In genomic region chr1:225650198-225650597, GRCh38 we compare ENCODE assay signal across 13 cellular contexts. TPM values are rescaled to one million over a fixed set of nuclear protein-coding genes. Genes with fewer than 3 reads are reported as not detected.
DNase-seq lines count a peak whose midpoint lies in the region; ATAC-seq and TF ChIP-seq lines count a peak whose summit lies in the region.
"Had no signal": no experiment of that assay in that cellular context is flagged by ENCODE, and none has a peak within 500 bp of the region (broad histone marks: within the 10 kb centered on the region; RNA-seq: fewer than 3 reads in every experiment).

No MANE protein-coding gene starts in this region.

- H3K23ac ChIP-seq in mesendoderm (ENCODE audit: low read length), result no peak overlapping the region

- no peak overlapping the region for H4K8ac ChIP-seq in mesendoderm (ENCODE audit: low read depth, low read length)

- no peak overlapping the region for H3K4ac ChIP-seq in mesendoderm (ENCODE audit: low read depth, low read length)

- no peaks in the 10 kb centered on the region for H3K9me3 ChIP-seq in breast epithelium
- H3K9me3 ChIP-seq in subcutaneous abdominal adipose tissue (ENCODE audit: control insufficient read depth in 5 of 5, low read length in 5 of 5), result no peaks in the 10 kb centered on the region

- no peak overlapping the region for H3K56ac ChIP-seq in mesendoderm (ENCODE audit: low read length)

- no peaks in the 10 kb centered on the region for H3K36me3 ChIP-seq in breast epithelium
- no peaks in the 10 kb centered on the region for H3K36me3 ChIP-seq in mesendoderm (ENCODE audit: control insufficient read depth, insufficient read depth, low read length)
- H3K36me3 ChIP-seq in subcutaneous abdominal adipose tissue (ENCODE audit: control insufficient read depth in 5 of 5, insufficient read depth in 5 of 5, low read length in 5 of 5), result no peaks in the 10 kb centered on the region

- H3K27ac Mint-ChIP-seq in HFFc6, result no peak overlapping the region
- H3K27ac Mint-ChIP-seq: activated CD4-positive, alpha-beta T cell treated with anti-CD3 and anti-CD28 coated beads for 36 hours; activated naive CD4-positive, alpha-beta T cell treated with anti-CD3 and anti-CD28 coated beads, Interleukin-2, amount 10 ng/mL, durations not matched to agents 7 days and 5 days; effector memory CD8-positive, alpha-beta T cell; immature natural killer cell had no signal

- peaks cover 57% of the 10 kb centered on the region for H3K79me2 ChIP-seq in mesendoderm (ENCODE audit: control insufficient read depth, insufficient read depth, low read length)

- peak overlapping the region; percentile 25 for H3K4me2 ChIP-seq in mesendoderm (ENCODE audit: low read length)

- no peak overlapping the region for H2AK5ac ChIP-seq in mesendoderm (ENCODE audit: low read length)

- peak overlapping the region; percentile 50 to 66 for H3K27ac ChIP-seq in breast epithelium
- H3K27ac ChIP-seq in mesendoderm (ENCODE audit: low read depth, low read length), result no peak overlapping the region
- peak overlapping the region; percentile 59 for H3K27ac ChIP-seq in subcutaneous abdominal adipose tissue (ENCODE audit: low read depth, low read length)

- no CpG with 5 or more reads among the region's 7 CpGs for WGBS in mesendoderm (ENCODE audit: extremely low coverage, insufficient coverage, low lambda C conversion rate)

- no peak for TF ChIP-seq POLR2A in breast epithelium (IDR thresholded peaks at IDR 0.05)

- H3K4me1 ChIP-seq in breast epithelium (peaks cover 0 to 3% of the 10 kb centered on the region in 2 donors), mesendoderm (ENCODE audit: control insufficient read depth, low read depth, low read length) (peaks cover 3% of the 10 kb centered on the region), subcutaneous abdominal adipose tissue (ENCODE audit: control insufficient read depth in 5 of 5, insufficient read depth in 5 of 5, low read length in 5 of 5) (peaks cover 0 to 33% (median 29%) of the 10 kb centered on the region in 5 donors)

- no peaks in the 10 kb centered on the region for H3K27me3 ChIP-seq in breast epithelium
- H3K27me3 ChIP-seq in mesendoderm (ENCODE audit: insufficient read depth, low read length, poor library complexity), result no peaks in the 10 kb centered on the region
- H3K27me3 ChIP-seq in subcutaneous abdominal adipose tissue (ENCODE audit: control insufficient read depth in 5 of 5, insufficient read depth in 4 of 5, low read length in 5 of 5), result no peaks in the 10 kb centered on the region

- peaks cover 19% of the 10 kb centered on the region for H3K36me3 Mint-ChIP-seq in HFFc6 (ENCODE audit: low read depth)
- H3K36me3 Mint-ChIP-seq: immature natural killer cell had no signal

- H2BK15ac ChIP-seq in mesendoderm (replicated peaks; ENCODE audit: low read depth), result no peak overlapping the region

- no peaks in the 10 kb centered on the region; the same call in 1 of the 2 replicates for H3K27me3 Mint-ChIP-seq in HFFc6 (ENCODE audit: insufficient read depth)

- no peak overlapping the region for H2BK120ac ChIP-seq in mesendoderm (ENCODE audit: low read depth, low read length)

- no peaks in the 10 kb centered on the region for H3K9me3 Mint-ChIP-seq in HFFc6
- H3K9me3 Mint-ChIP-seq: activated naive CD4-positive, alpha-beta T cell treated with anti-CD3 and anti-CD28 coated beads, Interleukin-2, amount 10 ng/mL, durations not matched to agents 7 days and 5 days; effector memory CD8-positive, alpha-beta T cell; immature natural killer cell had no signal

- ATAC-seq in GM19467 (IDR thresholded peaks at IDR 0.05; ENCODE audit: unreplicated experiment) (no peak), GM21529 (IDR thresholded peaks at IDR 0.05; ENCODE audit: unreplicated experiment) (no peak)
- ATAC-seq: activated CD4-positive, alpha-beta T cell treated with anti-CD3 and anti-CD28 coated beads for 36 hours; effector memory CD8-positive, alpha-beta T cell had no signal

- no peak overlapping the region for H2BK5ac ChIP-seq in mesendoderm (ENCODE audit: low read length)

- intact Hi-C loops in breast epithelium (cut with DNase I; ENCODE audit: low total_unique reads), result no loop called here

- H3K79me1 ChIP-seq in mesendoderm (ENCODE audit: low read length), result no peaks in the 10 kb centered on the region

- TF ChIP-seq CTCF in HFFc6 (IDR thresholded peaks at IDR 0.05), result no peak
- TF ChIP-seq CTCF in breast epithelium (IDR thresholded peaks at IDR 0.05), result no peak

- DNase-seq in HFFc6, result no peak
- no peak for DNase-seq in breast epithelium (ENCODE audit: low spot score in 2 of 2)
- no peak for DNase-seq in mesendoderm
- no peak for DNase-seq in NCI-H2081 treated with DMSO at 0.1 percent for 48 hours (lab: John Stamatoyannopoulos, UW)
- DNase-seq in NCI-H510A treated with DMSO at 0.1 percent for 48 hours (lab: John Stamatoyannopoulos, UW), result no peak
- DNase-seq: activated CD4-positive, alpha-beta T cell treated with anti-CD3 and anti-CD28 coated beads for 36 hours; activated naive CD4-positive, alpha-beta T cell treated with anti-CD3 and anti-CD28 coated beads, Interleukin-2, amount 10 ng/mL, durations not matched to agents 7 days and 5 days; DMS153; effector memory CD8-positive, alpha-beta T cell; immature natural killer cell had no signal

- H3K4me3 ChIP-seq in breast epithelium, result peak overlapping the region; percentile 94 to 95 (median 95)
- H3K4me3 ChIP-seq in mesendoderm (ENCODE audit: low read length), result no peak overlapping the region
- H3K4me3 ChIP-seq in subcutaneous abdominal adipose tissue (ENCODE audit: low read depth in 1 of 5, low read length in 5 of 5), result peak overlapping the region in 4 of 5 donors; percentile 44 to 90 (median 88)

- H4K5ac ChIP-seq in mesendoderm (ENCODE audit: low read length), result no peak overlapping the region

- H3K18ac ChIP-seq in mesendoderm (ENCODE audit: low read length), result no peak overlapping the region

- peak overlapping the region; percentile 52 for H3K4me3 Mint-ChIP-seq in HFFc6
- H3K4me3 Mint-ChIP-seq: activated CD4-positive, alpha-beta T cell treated with anti-CD3 and anti-CD28 coated beads for 36 hours; activated naive CD4-positive, alpha-beta T cell treated with anti-CD3 and anti-CD28 coated beads, Interleukin-2, amount 10 ng/mL, durations not matched to agents 7 days and 5 days; effector memory CD8-positive, alpha-beta T cell had no signal

- H3K4me1 Mint-ChIP-seq in HFFc6 (ENCODE audit: low read depth), result peaks cover 56% of the 10 kb centered on the region

- peak overlapping the region; percentile 30 for H3K9ac ChIP-seq in mesendoderm (ENCODE audit: low read length)
- H3K9ac ChIP-seq in subcutaneous abdominal adipose tissue (ENCODE audit: low read length in 5 of 5), result peak overlapping the region; percentile 26 to 61 (median 42)

RNA-seq across cellular contexts. Expression of gene ENAH, which starts 2.7 kb away (rescaled TPM):
- total RNA-seq in HFFc6 (2021; fragmentation: NEBNext Ultra II Directional; extraction: Animal tissue kit (Norgen Biotek cat#: 25700)), result 100 to 1,000 TPM; 133 to 171 (median 139) TPM
- 10 to 100 TPM; 36.2 to 62.9 (median 48.2) TPM for total RNA-seq in breast epithelium
- polyA plus RNA-seq in mesendoderm (2013, experiment 1 of 2), result 217 TPM
- 221 TPM for polyA plus RNA-seq in mesendoderm (2013, experiment 2 of 2)
